ENCODE assay signal across 8 cellular contexts in the genomic region with DNA sequence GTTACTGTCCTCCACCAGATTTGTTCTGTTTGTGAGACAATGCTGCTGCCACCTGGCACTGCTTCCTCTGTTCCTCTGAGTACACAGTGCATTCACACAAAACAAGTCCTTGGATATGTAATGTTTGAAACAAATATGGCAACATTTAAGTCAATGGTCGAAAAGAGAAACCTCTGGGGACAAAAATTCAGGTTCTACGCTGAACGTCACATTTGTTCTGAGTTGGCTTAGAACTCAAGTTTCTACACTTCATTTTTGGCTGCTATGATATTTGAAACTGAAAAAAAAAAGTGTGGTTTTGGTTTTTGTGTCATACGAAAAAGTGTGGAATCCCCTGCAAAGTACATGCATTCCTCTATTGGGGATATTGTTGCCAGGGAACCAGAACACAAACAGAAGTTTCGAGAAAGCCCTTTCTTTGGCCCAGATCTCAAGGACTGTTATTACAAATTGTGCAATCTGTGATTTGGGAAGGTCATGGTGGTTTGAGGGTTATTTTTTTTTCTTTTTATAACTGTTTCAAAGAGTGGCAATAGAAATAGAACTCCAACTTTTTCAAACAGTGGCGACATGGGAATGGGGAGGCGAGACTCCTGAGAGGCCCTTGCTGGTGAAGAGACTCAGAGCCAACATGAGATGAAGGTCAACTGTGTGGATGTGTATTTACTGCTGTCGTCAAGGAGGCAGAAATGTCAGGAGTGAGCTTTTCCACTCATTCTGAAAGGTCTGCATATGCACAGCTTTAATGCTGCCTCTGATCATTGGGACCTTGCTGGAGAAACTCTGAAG.
DNase-seq lines count a peak whose midpoint lies in the region; ATAC-seq and TF ChIP-seq lines count a peak whose summit lies in the region.

No MANE protein-coding gene starts in this region.

- H3K4me1 ChIP-seq in ascending aorta: peaks cover 10 to 40% of the 10 kb centered on the region in 2 donors

- peak overlapping the region; percentile 23 to 28 for H3K4me3 ChIP-seq in ascending aorta

- DNase-seq in activated CD4-positive, CD25-positive, alpha-beta regulatory T cell (lab: John Stamatoyannopoulos, UW): no peak
- DNase-seq in ascending aorta (ENCODE audit: low spot score in 2 of 2) (peak in 1 of 2 donors; percentile 82), lung microvascular endothelial cell (ENCODE audit: low read depth in 2 of 2) (peak; percentile 68 to 85), NCI-H146 (lab: John Stamatoyannopoulos, UW) (no peak)
- no peak for DNase-seq in NK-92 treated with Interleukin-12 subunit alpha and Interleukin-12 subunit beta, amount 100 ng/mL, for 24 hours (lab: John Stamatoyannopoulos, UW)

- intact Hi-C loops in ascending aorta (cut with DNase I): loop anchor here (1.0 to 5.0 kb wide), 5 partner anchors 61 to 226 kb away; a partner anchor contains a TSS

- H3K36me3 ChIP-seq in ascending aorta: no peaks in the 10 kb centered on the region

- peak; percentile 34 to 47 for ATAC-seq in activated CD4-positive, CD25-positive, alpha-beta regulatory T cell treated with anti-CD3 and anti-CD28 coated beads, Interleukin-2, amount 50 U/mL, for 24 hours
- ATAC-seq in HG03354 (IDR thresholded peaks at IDR 0.05; ENCODE audit: poor library complexity, severe bottlenecking, unreplicated experiment) (peak; percentile 63), GM19324 (IDR thresholded peaks at IDR 0.05; ENCODE audit: low FRiP score, unreplicated experiment) (no peak)

- H3K27ac ChIP-seq in ascending aorta: peak overlapping the region; percentile 83

- no peak for TF ChIP-seq CTCF in ascending aorta (IDR thresholded peaks at IDR 0.05)

- H3K9me3 ChIP-seq in ascending aorta: no peaks in the 10 kb centered on the region

- no peaks in the 10 kb centered on the region for H3K27me3 ChIP-seq in ascending aorta

Comparison
In these comparisons a context has a peak if more than half of its experiments do, and no peak if none do; other contexts are left out.
1. DNase-seq: peak in lung microvascular endothelial cell (2 of 2); none in activated CD4-positive, CD25-positive, alpha-beta regulatory T cell (0 of 4), NCI-H146 (single experiment) and NK-92 treated with Interleukin-12 subunit alpha and Interleukin-12 subunit beta, amount 100 ng/mL, for 24 hours (single experiment).